ENCODE assay signal across 2 cellular contexts in genomic region chr2:203626952-203627681, GRCh38.
TF ChIP-seq lines count a peak whose summit lies in the region.

No MANE protein-coding gene starts in this region.

TF ChIP-seq in liver, 16 proteins besides CTCF, POLR2A, EP300 and RAD21 (continued from another document):
- TF ChIP-seq HNF4A (conservative IDR thresholded peaks at IDR 0.05) (peak; percentile 43 to 57), EGR1 (IDR thresholded peaks at IDR 0.05; ENCODE audit: low read depth in 2 of 2) (no peak), ZBTB33 (IDR thresholded peaks at IDR 0.05) (no peak), JUND (IDR thresholded peaks at IDR 0.05) (peak in 1 of 2 donors; percentile 26), ATF3 (IDR thresholded peaks at IDR 0.05) (no peak)

TF ChIP-seq in HepG2, 621 proteins besides CTCF, POLR2A, EP300 and RAD21 (continued from another document):
- no peak for TF ChIP-seq SP2 (CRISPR knock-in tag; IDR thresholded peaks at IDR 0.05)
